Comparison of ENCODE assay signal across 9 cellular contexts in the genomic region with DNA sequence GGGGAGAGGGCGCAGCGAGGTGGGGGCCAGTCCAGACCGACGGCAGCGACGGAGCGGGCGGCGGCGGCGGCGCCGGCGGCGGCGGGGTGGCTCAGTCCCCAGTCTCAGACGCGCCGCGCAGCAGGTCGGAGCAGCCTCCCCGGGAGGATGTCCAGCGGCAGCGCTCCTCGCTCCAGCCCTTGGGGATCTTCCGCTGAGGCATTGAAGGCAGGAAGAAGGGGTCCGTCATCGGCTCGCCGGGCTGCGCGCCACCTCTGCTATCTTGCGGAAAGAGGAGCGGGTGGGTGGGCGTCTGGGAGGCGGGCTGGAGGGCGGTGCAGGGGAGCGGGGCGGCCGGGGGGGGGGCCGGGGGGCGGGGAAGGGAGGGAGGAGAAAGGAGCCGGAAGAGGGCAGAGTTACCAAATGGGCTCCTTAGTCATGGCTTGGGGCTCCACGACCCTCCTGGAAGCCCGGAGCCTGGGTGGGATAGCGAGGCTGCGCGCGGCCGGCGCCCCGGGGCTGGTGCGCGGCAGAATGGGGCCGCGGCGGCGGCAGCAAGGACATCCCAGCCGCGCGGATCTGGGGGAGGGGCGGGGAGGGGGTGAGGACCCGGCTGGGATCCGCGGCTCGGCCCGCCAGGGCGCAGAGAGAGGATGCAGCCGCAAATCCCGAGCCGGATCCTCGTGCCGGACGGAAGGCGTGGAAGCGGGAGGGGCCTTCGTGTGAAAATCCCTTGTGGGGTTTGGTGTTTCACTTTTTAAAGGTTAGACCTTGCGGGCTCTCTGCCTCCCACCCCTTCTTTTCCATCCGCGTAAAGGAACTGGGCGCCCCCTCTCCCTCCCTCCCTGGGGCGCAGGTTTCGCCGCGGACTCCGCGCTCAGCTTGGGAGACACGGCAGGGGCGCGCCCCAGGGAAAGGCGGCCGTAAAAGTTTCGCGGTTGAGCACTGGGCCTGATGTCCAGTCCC. TPM values are rescaled to one million over a fixed set of nuclear protein-coding genes. Genes with fewer than 3 reads are reported as not detected.
DNase-seq lines count a peak whose midpoint lies in the region; TF ChIP-seq lines count a peak whose summit lies in the region.
"Had no signal": no experiment of that assay in that cellular context is flagged by ENCODE, and none has a peak within 500 bp of the region (broad histone marks: within the 10 kb centered on the region; RNA-seq: fewer than 3 reads in every experiment).

A gene with protein sequence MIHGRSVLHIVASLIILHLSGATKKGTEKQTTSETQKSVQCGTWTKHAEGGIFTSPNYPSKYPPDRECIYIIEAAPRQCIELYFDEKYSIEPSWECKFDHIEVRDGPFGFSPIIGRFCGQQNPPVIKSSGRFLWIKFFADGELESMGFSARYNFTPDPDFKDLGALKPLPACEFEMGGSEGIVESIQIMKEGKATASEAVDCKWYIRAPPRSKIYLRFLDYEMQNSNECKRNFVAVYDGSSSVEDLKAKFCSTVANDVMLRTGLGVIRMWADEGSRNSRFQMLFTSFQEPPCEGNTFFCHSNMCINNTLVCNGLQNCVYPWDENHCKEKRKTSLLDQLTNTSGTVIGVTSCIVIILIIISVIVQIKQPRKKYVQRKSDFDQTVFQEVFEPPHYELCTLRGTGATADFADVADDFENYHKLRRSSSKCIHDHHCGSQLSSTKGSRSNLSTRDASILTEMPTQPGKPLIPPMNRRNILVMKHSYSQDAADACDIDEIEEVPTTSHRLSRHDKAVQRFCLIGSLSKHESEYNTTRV (minus strand): TSS at position 267 of the 945 bp plus-strand sequence. CDS start 696 bp downstream, outside the sequence.

- DNase-seq in NCI-H2081 (lab: John Stamatoyannopoulos, UW) (peak; percentile 30 to 38), NCI-H2081 treated with DMSO at 0.1 percent for 48 hours (lab: John Stamatoyannopoulos, UW) (no peak), NCI-H774 (lab: John Stamatoyannopoulos, UW) (peak; percentile 34), left ventricle myocardium inferior (no peak), amniotic stem cell (lab: John Stamatoyannopoulos, UW) (no peak), SKM-1 treated with dmso at 0.1 percent for 144 hours (lab: John Stamatoyannopoulos, UW; ENCODE audit: unreplicated experiment) (no peak)
- DNase-seq in T-helper 2 cell treated with Interferon-gamma antibody and Interleukin-4, amounts not matched to agents 5 μg/mL and 100 μg/mL, for 36 hours (ENCODE audit: low spot score), result no peak
- DNase-seq: stimulated activated naive CD4-positive, alpha-beta T cell had no signal

- no peak within 1 kb of the TSS for H3K9ac ChIP-seq in subcutaneous abdominal adipose tissue (ENCODE audit: low read length in 5 of 5)

- no peaks in the 10 kb centered on the region for H3K4me1 Mint-ChIP-seq in T-helper 2 cell treated with Interferon-gamma antibody and Interleukin-4, amounts not matched to agents 5 μg/mL and 100 μg/mL, for 36 hours (ENCODE audit: low read depth)

- peaks cover 33% of the 10 kb centered on the region for H3K27me3 Mint-ChIP-seq in T-helper 2 cell treated with Interferon-gamma antibody and Interleukin-4, amounts not matched to agents 5 μg/mL and 100 μg/mL, for 36 hours (ENCODE audit: low read depth)

- peaks cover 77% of the 10 kb centered on the region for H3K27me3 ChIP-seq in left ventricle myocardium inferior (ENCODE audit: low read depth)
- peaks cover 7 to 26% (median 18%) of the 10 kb centered on the region in 5 donors for H3K27me3 ChIP-seq in subcutaneous abdominal adipose tissue (ENCODE audit: control insufficient read depth in 5 of 5, insufficient read depth in 4 of 5, low read length in 5 of 5)

- H3K4me3 Mint-ChIP-seq in T-helper 2 cell treated with Interferon-gamma antibody and Interleukin-4, amounts not matched to agents 5 μg/mL and 100 μg/mL, for 36 hours, result no peak within 1 kb of the TSS

- intact Hi-C loops in left ventricle myocardium inferior (cut with micrococcal nuclease), result no loop called here

- TF ChIP-seq CTCF in left ventricle myocardium inferior (IDR thresholded peaks at IDR 0.05; ENCODE audit: borderline replicate concordance), result no peak

- H3K36me3 ChIP-seq in left ventricle myocardium inferior (no peaks in the 10 kb centered on the region), subcutaneous abdominal adipose tissue (ENCODE audit: control insufficient read depth in 5 of 5, insufficient read depth in 5 of 5, low read length in 5 of 5) (no peaks in the 10 kb centered on the region)

- H3K27ac Mint-ChIP-seq in T-helper 2 cell treated with Interferon-gamma antibody and Interleukin-4, amounts not matched to agents 5 μg/mL and 100 μg/mL, for 36 hours, result no peak within 1 kb of the TSS

- H3K27ac ChIP-seq in left ventricle myocardium inferior (replicated peaks) (no peak within 1 kb of the TSS), subcutaneous abdominal adipose tissue (ENCODE audit: low read depth, low read length) (no peak within 1 kb of the TSS)

- H3K9me3 ChIP-seq in left ventricle myocardium inferior (replicated peaks) (no peaks in the 10 kb centered on the region), subcutaneous abdominal adipose tissue (ENCODE audit: control insufficient read depth in 5 of 5, low read length in 5 of 5) (no peaks in the 10 kb centered on the region)

- no peaks in the 10 kb centered on the region for H3K36me3 Mint-ChIP-seq in T-helper 2 cell treated with Interferon-gamma antibody and Interleukin-4, amounts not matched to agents 5 μg/mL and 100 μg/mL, for 36 hours (ENCODE audit: low read depth)

- no peaks in the 10 kb centered on the region for H3K9me3 Mint-ChIP-seq in T-helper 2 cell treated with Interferon-gamma antibody and Interleukin-4, amounts not matched to agents 5 μg/mL and 100 μg/mL, for 36 hours

- H3K4me3 ChIP-seq in left ventricle myocardium inferior, result peak within 1 kb of the TSS; percentile 62
- H3K4me3 ChIP-seq in subcutaneous abdominal adipose tissue (ENCODE audit: low read depth in 1 of 5, low read length in 5 of 5), result peak within 1 kb of the TSS in 4 of 5 donors; percentile 44 to 63 (median 58)

- H3K4me1 ChIP-seq in left ventricle myocardium inferior (peaks cover 28% of the 10 kb centered on the region), subcutaneous abdominal adipose tissue (ENCODE audit: control insufficient read depth in 5 of 5, insufficient read depth in 5 of 5, low read length in 5 of 5) (peaks cover 0 to 23% (median 19%) of the 10 kb centered on the region in 5 donors)

RNA-seq across cellular contexts. Expression of the gene that starts here (rescaled TPM):
- not detected for total RNA-seq in left ventricle myocardium inferior

Comparison
In these comparisons a context has a peak if more than half of its experiments do, and no peak if none do; other contexts are left out.
1. DNase-seq: peak in NCI-H2081 (2 of 2) and NCI-H774 (single experiment); none in NCI-H2081 treated with DMSO at 0.1 percent for 48 hours (single experiment), left ventricle myocardium inferior (single experiment), T-helper 2 cell treated with Interferon-gamma antibody and Interleukin-4, amounts not matched to agents 5 μg/mL and 100 μg/mL, for 36 hours (single experiment), amniotic stem cell (single experiment) and SKM-1 treated with dmso at 0.1 percent for 144 hours (single experiment).